Comparison of ENCODE assay signal across 19 cellular contexts in the genomic region with DNA sequence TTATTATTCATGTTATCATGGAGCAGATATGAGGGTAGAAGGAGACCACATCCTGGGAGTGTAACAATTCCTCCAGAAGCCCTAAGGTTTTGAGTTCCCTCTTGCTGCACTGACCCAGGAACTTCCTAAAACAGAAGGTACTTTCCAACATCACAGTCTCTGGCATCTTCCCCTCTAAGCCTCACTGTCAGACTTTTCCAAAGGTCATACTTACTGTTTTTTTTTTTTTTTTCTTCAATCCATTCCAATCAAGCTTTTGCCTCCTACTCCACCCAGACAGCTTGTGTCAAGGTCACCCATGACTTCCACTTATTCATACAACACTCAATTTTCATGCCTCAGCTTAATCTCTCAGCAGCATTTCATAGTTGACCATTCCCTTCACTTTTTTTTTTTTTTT. TPM values are rescaled to one million over a fixed set of nuclear protein-coding genes. Genes with fewer than 3 reads are reported as not detected.
DNase-seq lines count a peak whose midpoint lies in the region; ATAC-seq, FAIRE-seq and TF ChIP-seq lines count a peak whose summit lies in the region.
"Had no signal": no experiment of that assay in that cellular context is flagged by ENCODE, and none has a peak within 500 bp of the region (broad histone marks: within the 10 kb centered on the region; RNA-seq: fewer than 3 reads in every experiment).

No MANE protein-coding gene starts in this region.

- H3K4me2 ChIP-seq in BLaER1: peak overlapping the region; percentile 54

- no TSS peak for BruUV-seq in Panc1 (replicated peaks; lab: Mats Ljungman, UMichigan)

- CTCF ChIA-PET in Panc1 (lab: Charles Lee): interaction anchor here (0.6 to 1.5 kb wide), 2 partner anchors 10 to 97 kb away, joined by 3 to 6 read pairs; no protein-coding TSS in a partner anchor

- no peaks in the 10 kb centered on the region for H4K20me1 ChIP-seq in BLaER1

- H3K27ac ChIP-seq in BLaER1 (no peak overlapping the region), Panc1 (ENCODE audit: low read length) (peak overlapping the region; percentile 8; the same call in 1 of the 2 replicates), pancreas (no peak overlapping the region), caudate nucleus (ENCODE audit: low read depth, low read length) (no peak overlapping the region)

- POLR2A ChIA-PET in Panc1 (lab: Charles Lee): interaction anchor here (0.5 to 0.6 kb wide), 3 partner anchors 9 to 304 kb away, joined by 3 to 4 read pairs (median 3); a partner anchor contains a TSS

- in situ Hi-C loops in Panc1 (cut with HindIII; ENCODE audit: low pct_unique_long_range_greater_than_20kb, low sequenced_read_pairs): no loop called here

- H3K27me3 ChIP-seq in BLaER1 (no peaks in the 10 kb centered on the region), Panc1 (ENCODE audit: control insufficient read depth, insufficient read depth, low read length) (no peaks in the 10 kb centered on the region), pancreas (no peaks in the 10 kb centered on the region)
- H3K27me3 ChIP-seq: stomach had no signal

- DNase-seq in Panc1 (ENCODE audit: low read depth, low spot score) (no peak), fibroblast of gingiva (ENCODE audit: low read depth) (peak; percentile 51), pancreas (no peak), caudate nucleus (lab: John Stamatoyannopoulos, UW) (no peak)
- no peak for DNase-seq in stimulated activated CD4-positive, alpha-beta T cell treated with anti-CD3 and anti-CD28 coated beads, Interleukin-1b, Interleukin-23, amount 100 ng/mL, for 48 hours
- DNase-seq: activated CD4-positive, alpha-beta memory T cell treated with anti-CD3 and anti-CD28 coated beads for 36 hours; activated naive CD8-positive, alpha-beta T cell treated with anti-CD3 and anti-CD28 coated beads, Interleukin-2, amount 10 ng/mL, durations not matched to agents 7 days and 5 days; activated T-cell treated with anti-CD3 and anti-CD28 coated beads, Interleukin-2, amount 50 U/mL, for 24 hours; effector memory CD4-positive, alpha-beta T cell; GF-D8; naive B cell; NCI-H2029 treated with DMSO at 0.1 percent for 48 hours; NCI-H524 treated with DMSO at 0.1 percent for 48 hours; stomach had no signal

- intact Hi-C loops in Panc1 (cut with micrococcal nuclease; ENCODE audit: unreplicated experiment): no loop called here
- intact Hi-C loops in pancreas (cut with DNase I): no loop called here

- no peak overlapping the region for H3K9ac ChIP-seq in BLaER1

- H3K36me3 ChIP-seq in BLaER1 (no peaks in the 10 kb centered on the region), Panc1 (ENCODE audit: control insufficient read depth, insufficient read depth, low read length) (no peaks in the 10 kb centered on the region), pancreas (no peaks in the 10 kb centered on the region)
- H3K36me3 ChIP-seq: stomach had no signal

- no peaks in the 10 kb centered on the region for H3K9me3 ChIP-seq in BLaER1
- no peaks in the 10 kb centered on the region for H3K9me3 ChIP-seq in Panc1 (ENCODE audit: control insufficient read depth, insufficient read depth, low read depth, low read length)
- H3K9me3 ChIP-seq in pancreas: no peaks in the 10 kb centered on the region
- H3K9me3 ChIP-seq: stomach had no signal

- TF ChIP-seq CTCF in Panc1 (IDR thresholded peaks at IDR 0.05) (no peak), pancreas (IDR thresholded peaks at IDR 0.05) (no peak)

- no peak overlapping the region for H3K4me3 ChIP-seq in BLaER1
- no peak overlapping the region for H3K4me3 ChIP-seq in Panc1 (ENCODE audit: low read depth in 2 of 2, low read length in 2 of 2)
- no peak overlapping the region for H3K4me3 ChIP-seq in pancreas
- H3K4me3 ChIP-seq: stomach had no signal

- peaks cover 44% of the 10 kb centered on the region for H3K4me1 ChIP-seq in BLaER1
- H3K4me1 ChIP-seq in Panc1 (ENCODE audit: control insufficient read depth, insufficient read depth, low read length): peaks cover 4% of the 10 kb centered on the region; the same call in 1 of the 2 replicates
- no peaks in the 10 kb centered on the region for H3K4me1 ChIP-seq in pancreas

- FAIRE-seq in pancreas (lab: Jason Lieb, UNC): no peak
- FAIRE-seq: D721Med had no signal

- ATAC-seq in Panc1 (peak; percentile 32; the same call in 1 of the 2 replicates), pancreas (peak in 3 of 4 donors; percentile 39 to 69 (median 64)), HG02938 (IDR thresholded peaks at IDR 0.05; ENCODE audit: unreplicated experiment) (no peak), GM18502 (IDR thresholded peaks at IDR 0.05; ENCODE audit: poor library complexity, unreplicated experiment) (no peak)
- ATAC-seq: HCT116 had no signal

RNA-seq across cellular contexts. Expression of a gene that starts 18.4 kb away (rescaled TPM):
- total RNA-seq in Panc1 (2021; ENCODE audit: unreplicated experiment): 2.6 TPM
- polyA plus RNA-seq in Panc1 (2012; ENCODE audit: insufficient read length): 2.3 TPM
- total RNA-seq in pancreas: under 1 TPM; 0.35 to 0.87 (median 0.61) TPM
- polyA plus RNA-seq in pancreas: 1 to 10 TPM; 1.3 to 1.5 TPM

RNA-seq across cellular contexts. Expression of a gene that starts 21.7 kb away (rescaled TPM):
- 58.3 TPM for total RNA-seq in Panc1 (2021; ENCODE audit: unreplicated experiment)
- 36.5 TPM for polyA plus RNA-seq in Panc1 (2012; ENCODE audit: insufficient read length)
- total RNA-seq in pancreas: 10 to 100 TPM; 23.9 to 38.2 (median 27.5) TPM
- polyA plus RNA-seq in pancreas: 10 to 100 TPM; 16.2 to 18.6 TPM

Comparison
In these comparisons a context has a peak if more than half of its experiments do, and no peak if none do; other contexts are left out.
1. ATAC-seq: peak in Panc1 (single experiment) and pancreas (3 of 4); none in HG02938 (single experiment) and GM18502 (single experiment).